ENCODE assay signal across 11 cellular contexts in the genomic region with DNA sequence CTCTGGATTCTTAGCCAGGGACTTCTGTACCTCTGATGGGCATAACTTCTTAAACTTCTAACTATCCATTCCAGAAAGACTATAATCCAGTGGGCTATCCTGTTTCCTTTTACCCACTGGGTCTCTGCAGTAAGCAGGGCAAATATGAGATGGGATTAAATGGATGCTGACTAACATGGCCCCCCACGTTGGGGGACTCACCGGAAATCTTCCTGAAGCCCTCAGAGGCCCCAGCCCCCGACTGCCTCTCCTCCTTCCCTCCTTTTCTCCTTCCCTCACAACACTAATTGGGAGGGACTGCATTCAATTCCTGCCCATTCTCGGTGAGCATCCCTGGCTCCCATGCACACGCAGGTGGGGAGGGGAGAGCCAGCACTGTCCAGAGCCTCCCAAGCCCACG.
DNase-seq lines count a peak whose midpoint lies in the region; ATAC-seq and TF ChIP-seq lines count a peak whose summit lies in the region.
"Had no signal": no experiment of that assay in that cellular context is flagged by ENCODE, and none has a peak within 500 bp of the region (broad histone marks: within the 10 kb centered on the region; RNA-seq: fewer than 3 reads in every experiment).

No MANE protein-coding gene starts in this region.

- H3K4me2 ChIP-seq in osteoblast (ENCODE audit: insufficient read depth, low read length), result peak overlapping the region; percentile 78

- H4K20me1 ChIP-seq in osteoblast (ENCODE audit: insufficient read depth, low read length), result peaks cover 4% of the 10 kb centered on the region

- no peak overlapping the region for H3K27ac Mint-ChIP-seq in activated CD4-positive, alpha-beta T cell treated with anti-CD3 and anti-CD28 coated beads, Interleukin-2, amount 10 ng/mL, durations not matched to agents 24 days and 14 days

- H3K36me3 Mint-ChIP-seq in activated CD4-positive, alpha-beta T cell treated with anti-CD3 and anti-CD28 coated beads, Interleukin-2, amount 10 ng/mL, durations not matched to agents 24 days and 14 days (ENCODE audit: low read depth), result peaks cover 11% of the 10 kb centered on the region

- no peak for TF ChIP-seq POLR2A in esophagus squamous epithelium (IDR thresholded peaks at IDR 0.05)
- TF ChIP-seq POLR2A in uterus (IDR thresholded peaks at IDR 0.05), result no peak
- no peak for TF ChIP-seq POLR2A in lower leg skin (IDR thresholded peaks at IDR 0.05)

- H3K36me3 ChIP-seq in heart right ventricle (no peaks in the 10 kb centered on the region), esophagus squamous epithelium (no peaks in the 10 kb centered on the region), osteoblast (ENCODE audit: insufficient read depth, low read length) (no peaks in the 10 kb centered on the region), uterus (no peaks in the 10 kb centered on the region)

- no peaks in the 10 kb centered on the region for H3K27me3 Mint-ChIP-seq in activated CD4-positive, alpha-beta T cell treated with anti-CD3 and anti-CD28 coated beads, Interleukin-2, amount 10 ng/mL, durations not matched to agents 24 days and 14 days

- H3K4me1 Mint-ChIP-seq in activated CD4-positive, alpha-beta T cell treated with anti-CD3 and anti-CD28 coated beads, Interleukin-2, amount 10 ng/mL, durations not matched to agents 24 days and 14 days, result peaks cover 21% of the 10 kb centered on the region

- H3K27ac ChIP-seq in heart right ventricle (peak overlapping the region in 8 of 10 donors; percentile 72 to 93 (median 82)), esophagus squamous epithelium (peak overlapping the region; percentile 70 to 92 (median 86)), osteoblast (ENCODE audit: low read depth, low read length) (peak overlapping the region; percentile 92), uterus (peak overlapping the region; percentile 83 to 89)

- peaks cover 36% of the 10 kb centered on the region for H3K79me2 ChIP-seq in osteoblast (ENCODE audit: insufficient read depth, low read length)

- WGBS in heart right ventricle, 2 donors, result 74 to 77% methylated on average over 6 of the region's 6 CpGs
- WGBS in esophagus squamous epithelium, 2 donors, result 51 to 66% methylated on average over 4 of the region's 6 CpGs
- 67 to 74% methylated on average over 6 of the region's 6 CpGs for WGBS in lower leg skin, 2 donors

- intact Hi-C loops in heart right ventricle (cut with DNase I), result loop anchor here in 2 of 10 donors (5.0 to 10.0 kb wide), 2 partner anchors 59 kb away; no protein-coding TSS in a partner anchor
- intact Hi-C loops in Right ventricle myocardium superior (cut with DNase I), result no loop called here
- intact Hi-C loops in esophagus squamous epithelium (cut with DNase I), result no loop called here
- intact Hi-C loops in uterus (cut with DNase I; ENCODE audit: low total_unique reads), result no loop called here
- intact Hi-C loops in lower leg skin (cut with DNase I; ENCODE audit: low total_unique reads), result no loop called here
- intact Hi-C loops in activated CD4-positive, alpha-beta T cell treated with anti-CD3 and anti-CD28 coated beads, Interleukin-2, amount 10 ng/mL, durations not matched to agents 24 days and 14 days (cut with micrococcal nuclease), result no loop called here

- no peaks in the 10 kb centered on the region for H3K27me3 ChIP-seq in heart right ventricle
- H3K27me3 ChIP-seq in esophagus squamous epithelium, result no peaks in the 10 kb centered on the region
- H3K27me3 ChIP-seq in osteoblast (ENCODE audit: insufficient read depth, low read length), result no peaks in the 10 kb centered on the region
- no peaks in the 10 kb centered on the region for H3K27me3 ChIP-seq in uterus

- H3K4me3 ChIP-seq in heart right ventricle (peak overlapping the region in 2 of 10 donors; percentile 23 to 43), esophagus squamous epithelium (peak overlapping the region in 1 of 4 donors; percentile 51), osteoblast (ENCODE audit: insufficient read depth, low read length) (no peak overlapping the region), uterus (no peak overlapping the region), lower leg skin (ENCODE audit: low read depth, poor library complexity, severe bottlenecking) (no peak overlapping the region)

- no peaks in the 10 kb centered on the region for H3K9me3 Mint-ChIP-seq in activated CD4-positive, alpha-beta T cell treated with anti-CD3 and anti-CD28 coated beads, Interleukin-2, amount 10 ng/mL, durations not matched to agents 24 days and 14 days

- no peak for ATAC-seq in heart right ventricle
- no peak for ATAC-seq in Right ventricle myocardium superior (ENCODE audit: poor library complexity)
- ATAC-seq in HG02870 (IDR thresholded peaks at IDR 0.05; ENCODE audit: unreplicated experiment), result no peak

- TF ChIP-seq CTCF in heart right ventricle (IDR thresholded peaks at IDR 0.05), result no peak
- TF ChIP-seq CTCF in esophagus squamous epithelium (IDR thresholded peaks at IDR 0.05), result no peak
- no peak for TF ChIP-seq CTCF in osteoblast (IDR thresholded peaks at IDR 0.05; ENCODE audit: extremely low read depth, low read depth, low read length)
- peak in 1 of 4 experiments; percentile 3 for TF ChIP-seq CTCF in uterus (IDR thresholded peaks at IDR 0.05)
- TF ChIP-seq CTCF in lower leg skin (IDR thresholded peaks at IDR 0.05), result no peak

- H3K9me3 ChIP-seq in heart right ventricle, result no peaks in the 10 kb centered on the region
- H3K9me3 ChIP-seq in esophagus squamous epithelium, result no peaks in the 10 kb centered on the region
- no peaks in the 10 kb centered on the region for H3K9me3 ChIP-seq in osteoblast (ENCODE audit: low read depth, low read length)
- H3K9me3 ChIP-seq in uterus, result no peaks in the 10 kb centered on the region

- DNase-seq in heart right ventricle (no peak), Right ventricle myocardium superior (no peak), esophagus squamous epithelium (lab: John Stamatoyannopoulos, UW) (no peak), osteoblast (ENCODE audit: insufficient read length, low spot score, missing footprints) (no peak), uterus (no peak), lower leg skin (ENCODE audit: low spot score in 2 of 2) (no peak)
- DNase-seq in activated CD4-positive, alpha-beta T cell treated with anti-CD3 and anti-CD28 coated beads, Interleukin-2, amount 10 ng/mL, durations not matched to agents 24 days and 14 days, result no peak
- DNase-seq: activated gamma-delta T cell, NCI-H1105 treated with DMSO at 0.1 percent for 48 hours, NCI-H526 had no signal

- H3K4me1 ChIP-seq in heart right ventricle, result peaks cover 36 to 99% (median 75%) of the 10 kb centered on the region in 9 donors
- peaks cover 40 to 84% (median 57%) of the 10 kb centered on the region in 3 donors for H3K4me1 ChIP-seq in esophagus squamous epithelium
- peaks cover 28% of the 10 kb centered on the region for H3K4me1 ChIP-seq in osteoblast (ENCODE audit: insufficient read depth, low read length)
- peaks cover 11 to 15% of the 10 kb centered on the region in 2 donors for H3K4me1 ChIP-seq in uterus

- no peak overlapping the region for H2AFZ ChIP-seq in osteoblast (ENCODE audit: low read length)

- no peak overlapping the region for H3K4me3 Mint-ChIP-seq in activated CD4-positive, alpha-beta T cell treated with anti-CD3 and anti-CD28 coated beads, Interleukin-2, amount 10 ng/mL, durations not matched to agents 24 days and 14 days
